ENCODE assay signal across 15 cellular contexts in genomic region chr17:76063880-76064546, GRCh38. TPM values are rescaled to one million over a fixed set of nuclear protein-coding genes. Genes with fewer than 3 reads are reported as not detected.
A peak's percentile ranks its signal among the peaks of the same experiment; 100 is the strongest.
DNase-seq lines count a peak whose midpoint lies in the region; ATAC-seq and FAIRE-seq lines count a peak whose summit lies in the region.
"Had no signal": no experiment of that assay in that cellular context is flagged by ENCODE, and none has a peak within 500 bp of the region (broad histone marks: within the 10 kb centered on the region; RNA-seq: fewer than 3 reads in every experiment).

No MANE protein-coding gene starts in this region.

- no peaks in the 10 kb centered on the region for H3K9me3 ChIP-seq in T-helper 17 cell (ENCODE audit: control insufficient read depth, low read length, poor library complexity, severe bottlenecking)
- H3K9me3 ChIP-seq: mucosa of descending colon, prostate gland, testis had no signal

- H3K27me3 Mint-ChIP-seq in T-helper 17 cell: no peaks in the 10 kb centered on the region
- H3K27me3 Mint-ChIP-seq in activated naive CD4-positive, alpha-beta T cell treated with anti-CD3 and anti-CD28 coated beads for 36 hours (ENCODE audit: low read depth): no peaks in the 10 kb centered on the region

- ATAC-seq in T-helper 17 cell: peak; percentile 97
- ATAC-seq: mucosa of descending colon had no signal

- H3K36me3 Mint-ChIP-seq in T-helper 17 cell (ENCODE audit: low read depth): peaks cover 16% of the 10 kb centered on the region
- peaks cover 57% of the 10 kb centered on the region for H3K36me3 Mint-ChIP-seq in activated naive CD4-positive, alpha-beta T cell treated with anti-CD3 and anti-CD28 coated beads for 36 hours (ENCODE audit: low read depth)

- H3K4me3 Mint-ChIP-seq in T-helper 17 cell: peak overlapping the region; percentile 83
- peak overlapping the region; percentile 52 for H3K4me3 Mint-ChIP-seq in activated naive CD4-positive, alpha-beta T cell treated with anti-CD3 and anti-CD28 coated beads for 36 hours

- DNase-seq in GM18507 (ENCODE audit: extremely low spot score, insufficient read length, low read depth) (no peak), T-helper 17 cell (peak in 1 of 3 donors; percentile 40), NCI-H2081 treated with DMSO at 0.1 percent for 48 hours (lab: John Stamatoyannopoulos, UW) (no peak), DMS153 (lab: John Stamatoyannopoulos, UW) (no peak), hypothalamus (lab: John Stamatoyannopoulos, UW) (no peak)
- DNase-seq in activated naive CD4-positive, alpha-beta T cell treated with anti-CD3 and anti-CD28 coated beads for 36 hours: peak; percentile 73
- DNase-seq in stimulated activated CD4-positive, alpha-beta T cell treated with anti-CD3 and anti-CD28 coated beads, Interleukin-2, amount 100 ng/mL, for 4 hours (ENCODE audit: low read depth): peak; percentile 55
- DNase-seq: mucosa of descending colon, MV-4-11, NCI-H446 treated with DMSO at 0.1 percent for 48 hours, testis had no signal

- peak overlapping the region; percentile 95 for H3K27ac Mint-ChIP-seq in T-helper 17 cell
- H3K27ac Mint-ChIP-seq in activated naive CD4-positive, alpha-beta T cell treated with anti-CD3 and anti-CD28 coated beads for 36 hours: peak overlapping the region; percentile 79

- H3K9me3 Mint-ChIP-seq in activated naive CD4-positive, alpha-beta T cell treated with anti-CD3 and anti-CD28 coated beads for 36 hours: no peaks in the 10 kb centered on the region

- intact Hi-C loops in activated naive CD4-positive, alpha-beta T cell treated with anti-CD3 and anti-CD28 coated beads for 36 hours (cut with micrococcal nuclease): loop anchor here (1.0 kb wide), 1 partner anchor 7 kb away; no protein-coding TSS in a partner anchor

- CTCF ChIA-PET in activated naive CD4-positive, alpha-beta T cell treated with anti-CD3 and anti-CD28 coated beads for 36 hours (lab: Charles Lee): interaction anchor here (0.6 to 2.5 kb wide), 4 partner anchors 50 to 161 kb away, joined by 3 to 15 read pairs (median 3); no protein-coding TSS in a partner anchor

- peak; percentile 89 for FAIRE-seq in GM18507 (lab: Jason Lieb, UNC)
- FAIRE-seq: TTC549 had no signal

- H3K4me1 Mint-ChIP-seq in T-helper 17 cell: peaks cover 12% of the 10 kb centered on the region
- H3K4me1 Mint-ChIP-seq in activated naive CD4-positive, alpha-beta T cell treated with anti-CD3 and anti-CD28 coated beads for 36 hours (ENCODE audit: low read depth): peaks cover 23% of the 10 kb centered on the region

RNA-seq across cellular contexts. Expression of gene SRP68, which starts 8.3 kb away (rescaled TPM):
- total RNA-seq in T-helper 17 cell: 10 to 100 TPM; 80.4 to 89.2 TPM
- total RNA-seq in activated naive CD4-positive, alpha-beta T cell treated with anti-CD3 and anti-CD28 coated beads for 36 hours: 100 to 1,000 TPM; 127 to 131 TPM

RNA-seq across cellular contexts. Expression of gene GALR2, which starts 10.6 kb away (rescaled TPM):
- under 1 TPM; 0.55 to 0.96 TPM for total RNA-seq in T-helper 17 cell
- 1 to 10 TPM; 3.3 to 3.6 TPM for total RNA-seq in activated naive CD4-positive, alpha-beta T cell treated with anti-CD3 and anti-CD28 coated beads for 36 hours

RNA-seq across cellular contexts. Expression of gene ZACN, which starts 15.0 kb away (rescaled TPM):
- under 1 TPM in 1 of 2 donors, not detected in 1; 0.68 TPM for total RNA-seq in T-helper 17 cell
- total RNA-seq in activated naive CD4-positive, alpha-beta T cell treated with anti-CD3 and anti-CD28 coated beads for 36 hours: 1 to 10 TPM; 6.4 to 6.5 TPM
- total RNA-seq: dermis microvascular lymphatic vessel endothelial cell, HT-29, prostate gland had no signal

RNA-seq across cellular contexts. Expression of gene EVPL, which starts 36.9 kb away (rescaled TPM):
- total RNA-seq in T-helper 17 cell: under 1 TPM; 0.05 to 0.68 TPM
- under 1 TPM in 1 of 2 experiments, not detected in 1; 0.14 TPM for total RNA-seq in activated naive CD4-positive, alpha-beta T cell treated with anti-CD3 and anti-CD28 coated beads for 36 hours

RNA-seq across cellular contexts. Expression of gene EXOC7, which starts 39.6 kb away (rescaled TPM):
- total RNA-seq in T-helper 17 cell: 10 to 100 TPM; 80.7 to 85.3 TPM
- total RNA-seq in activated naive CD4-positive, alpha-beta T cell treated with anti-CD3 and anti-CD28 coated beads for 36 hours: 10 to 100 TPM; 43.5 to 46.6 TPM

Comparison
In these comparisons a context has a peak if more than half of its experiments do, and no peak if none do; other contexts are left out.
1. DNase-seq: peak in activated naive CD4-positive, alpha-beta T cell treated with anti-CD3 and anti-CD28 coated beads for 36 hours (single experiment) and stimulated activated CD4-positive, alpha-beta T cell treated with anti-CD3 and anti-CD28 coated beads, Interleukin-2, amount 100 ng/mL, for 4 hours (single experiment); none in GM18507 (single experiment), NCI-H2081 treated with DMSO at 0.1 percent for 48 hours (single experiment), DMS153 (single experiment) and hypothalamus (0 of 51).
2. RNA of gene ZACN, which starts 15.0 kb away (total RNA-seq): 6.4 to 6.5 TPM in activated naive CD4-positive, alpha-beta T cell treated with anti-CD3 and anti-CD28 coated beads for 36 hours; 0.68 TPM in T-helper 17 cell; every median in the first group is over 4 times any median in the second.